Comparison of ENCODE assay signal across 15 cellular contexts in genomic region chr1:245609354-245609753, GRCh38.
DNase-seq lines count a peak whose midpoint lies in the region; ATAC-seq and TF ChIP-seq lines count a peak whose summit lies in the region.
"Had no signal": no experiment of that assay in that cellular context is flagged by ENCODE, and none has a peak within 500 bp of the region (broad histone marks: within the 10 kb centered on the region; RNA-seq: fewer than 3 reads in every experiment).

No MANE protein-coding gene starts in this region.

- no peaks in the 10 kb centered on the region for H3K79me2 ChIP-seq in GM23338 (replicated peaks; ENCODE audit: insufficient read depth)

- H3K4me3 ChIP-seq in GM23338 (no peak overlapping the region), fibroblast of villous mesenchyme (ENCODE audit: low read depth, low read length) (no peak overlapping the region), lower leg skin (ENCODE audit: low read depth, poor library complexity, severe bottlenecking) (no peak overlapping the region)

- H3K4me1 Mint-ChIP-seq in GM23338: no peaks in the 10 kb centered on the region
- H3K4me1 Mint-ChIP-seq: CD4-positive, CD25-positive, alpha-beta regulatory T cell had no signal

- H3K4me2 ChIP-seq in GM23338: no peak overlapping the region

- H3K9me3 Mint-ChIP-seq in GM23338: no peaks in the 10 kb centered on the region
- H3K9me3 Mint-ChIP-seq: CD4-positive, CD25-positive, alpha-beta regulatory T cell had no signal

- peaks cover 4% of the 10 kb centered on the region for H3K27me3 Mint-ChIP-seq in GM23338 (ENCODE audit: insufficient read depth, low read depth, poor library complexity)

- ATAC-seq in GM23338 (peak; percentile 60), GM18520 (IDR thresholded peaks at IDR 0.05; ENCODE audit: unreplicated experiment) (no peak)
- ATAC-seq: Right ventricle myocardium inferior, SK-N-SH treated with all-trans-retinoic acid at 6 μM for 48 hours had no signal

- intact Hi-C loops in lower leg skin (cut with DNase I; ENCODE audit: low total_unique reads): no loop called here

- no peaks in the 10 kb centered on the region for H3K9me2 ChIP-seq in GM23338 (ENCODE audit: insufficient read depth)

- H3F3A ChIP-seq in GM23338 (replicated peaks; ENCODE audit: low read depth): no peaks in the 10 kb centered on the region

- no peaks in the 10 kb centered on the region for H3K27me3 ChIP-seq in GM23338 (ENCODE audit: insufficient read depth)

- no peak overlapping the region for H3K27ac ChIP-seq in GM23338 (ENCODE audit: low read depth)

- WGBS in lower leg skin, 2 donors: 77 to 79% methylated on average over 15 to 20 of the region's 20 CpGs

- H4K20me1 ChIP-seq in GM23338 (replicated peaks; ENCODE audit: insufficient read depth): no peaks in the 10 kb centered on the region

- H3K36me3 Mint-ChIP-seq in GM23338 (ENCODE audit: low read depth): no peaks in the 10 kb centered on the region
- H3K36me3 Mint-ChIP-seq: CD4-positive, CD25-positive, alpha-beta regulatory T cell had no signal

- H3K36me3 ChIP-seq in GM23338 (ENCODE audit: insufficient read depth): no peaks in the 10 kb centered on the region

- H3K4me3 Mint-ChIP-seq in GM23338: no peak overlapping the region
- H3K4me3 Mint-ChIP-seq: CD4-positive, CD25-positive, alpha-beta regulatory T cell had no signal

- TF ChIP-seq CTCF in GM23338 (conservative IDR thresholded peaks at IDR 0.05; ENCODE audit: low read depth in 2 of 2): no peak
- TF ChIP-seq CTCF in fibroblast of villous mesenchyme (IDR thresholded peaks at IDR 0.05; ENCODE audit: insufficient read depth, low read depth, low read length): no peak
- TF ChIP-seq CTCF in lower leg skin (IDR thresholded peaks at IDR 0.05): no peak

- no peaks in the 10 kb centered on the region for H3K4me1 ChIP-seq in GM23338 (ENCODE audit: insufficient read depth)

- peak; percentile 69 for DNase-seq in COLO668 (lab: John Stamatoyannopoulos, UW; ENCODE audit: unreplicated experiment)
- DNase-seq in GM23338 (ENCODE audit: low spot score): no peak
- peak; percentile 53 for DNase-seq in NCI-H146 treated with DMSO at 0.1 percent for 48 hours (lab: John Stamatoyannopoulos, UW; ENCODE audit: unreplicated experiment)
- peak; percentile 44 for DNase-seq in fibroblast of villous mesenchyme (ENCODE audit: low read depth)
- DNase-seq in A172 (ENCODE audit: low spot score): no peak
- DNase-seq in lower leg skin (ENCODE audit: low spot score in 2 of 2): no peak
- DNase-seq in stimulated activated naive CD4-positive, alpha-beta T cell (lab: John Stamatoyannopoulos, UW): no peak
- DNase-seq: AML-193; CD4-positive, CD25-positive, alpha-beta regulatory T cell; KBM-7; MM.1S; NCI-H524 treated with DMSO at 0.1 percent for 48 hours had no signal

- TF ChIP-seq POLR2A in lower leg skin (IDR thresholded peaks at IDR 0.05): no peak

- no peak overlapping the region for H3K27ac Mint-ChIP-seq in GM23338
- H3K27ac Mint-ChIP-seq: CD4-positive, CD25-positive, alpha-beta regulatory T cell had no signal

- H2AFZ ChIP-seq in GM23338: no peak overlapping the region

TF ChIP-seq in GM23338, 12 proteins besides CTCF, POLR2A, EP300 and RAD21:
- TF ChIP-seq, protein P1, sequence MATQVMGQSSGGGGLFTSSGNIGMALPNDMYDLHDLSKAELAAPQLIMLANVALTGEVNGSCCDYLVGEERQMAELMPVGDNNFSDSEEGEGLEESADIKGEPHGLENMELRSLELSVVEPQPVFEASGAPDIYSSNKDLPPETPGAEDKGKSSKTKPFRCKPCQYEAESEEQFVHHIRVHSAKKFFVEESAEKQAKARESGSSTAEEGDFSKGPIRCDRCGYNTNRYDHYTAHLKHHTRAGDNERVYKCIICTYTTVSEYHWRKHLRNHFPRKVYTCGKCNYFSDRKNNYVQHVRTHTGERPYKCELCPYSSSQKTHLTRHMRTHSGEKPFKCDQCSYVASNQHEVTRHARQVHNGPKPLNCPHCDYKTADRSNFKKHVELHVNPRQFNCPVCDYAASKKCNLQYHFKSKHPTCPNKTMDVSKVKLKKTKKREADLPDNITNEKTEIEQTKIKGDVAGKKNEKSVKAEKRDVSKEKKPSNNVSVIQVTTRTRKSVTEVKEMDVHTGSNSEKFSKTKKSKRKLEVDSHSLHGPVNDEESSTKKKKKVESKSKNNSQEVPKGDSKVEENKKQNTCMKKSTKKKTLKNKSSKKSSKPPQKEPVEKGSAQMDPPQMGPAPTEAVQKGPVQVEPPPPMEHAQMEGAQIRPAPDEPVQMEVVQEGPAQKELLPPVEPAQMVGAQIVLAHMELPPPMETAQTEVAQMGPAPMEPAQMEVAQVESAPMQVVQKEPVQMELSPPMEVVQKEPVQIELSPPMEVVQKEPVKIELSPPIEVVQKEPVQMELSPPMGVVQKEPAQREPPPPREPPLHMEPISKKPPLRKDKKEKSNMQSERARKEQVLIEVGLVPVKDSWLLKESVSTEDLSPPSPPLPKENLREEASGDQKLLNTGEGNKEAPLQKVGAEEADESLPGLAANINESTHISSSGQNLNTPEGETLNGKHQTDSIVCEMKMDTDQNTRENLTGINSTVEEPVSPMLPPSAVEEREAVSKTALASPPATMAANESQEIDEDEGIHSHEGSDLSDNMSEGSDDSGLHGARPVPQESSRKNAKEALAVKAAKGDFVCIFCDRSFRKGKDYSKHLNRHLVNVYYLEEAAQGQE (IDR thresholded peaks at IDR 0.05; ENCODE audit: unreplicated experiment): no peak

Comparison
In these comparisons a context has a peak if more than half of its experiments do, and no peak if none do; other contexts are left out.
1. DNase-seq: peak in COLO668 (single experiment), NCI-H146 treated with DMSO at 0.1 percent for 48 hours (single experiment) and fibroblast of villous mesenchyme (single experiment); none in GM23338 (single experiment), A172 (single experiment), lower leg skin (0 of 2) and stimulated activated naive CD4-positive, alpha-beta T cell (0 of 6).